27 cellular contexts compared by ENCODE assay signal in the genomic region with DNA sequence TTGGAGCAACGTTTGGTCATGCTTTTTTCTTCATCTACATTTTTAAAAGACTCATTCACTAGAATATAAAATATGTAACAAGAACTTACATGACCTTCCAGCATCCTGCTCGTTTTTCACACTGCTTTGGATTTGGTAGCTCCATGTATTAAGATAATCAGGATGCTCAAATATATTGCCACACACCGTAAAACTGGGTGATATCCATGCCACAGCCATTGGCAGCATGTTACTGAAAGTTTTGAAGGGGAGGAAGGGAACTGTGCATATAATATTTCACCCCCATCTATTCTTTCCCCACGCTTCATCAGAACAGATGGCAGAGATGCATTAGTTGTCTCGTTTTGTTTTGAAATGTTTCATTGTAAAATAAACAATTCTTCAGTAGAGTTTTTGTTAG.
"Had no signal": no experiment of that assay in that cellular context is flagged by ENCODE, and none has a peak within 500 bp of the region (broad histone marks: within the 10 kb centered on the region; RNA-seq: fewer than 3 reads in every experiment).

No MANE protein-coding gene starts in this region.

- FAIRE-seq: bronchial epithelial cell, TTC549 had no signal

- DNase-seq: activated B cell treated with CpG ODN at 0.5 μM for 24 hours; activated CD4-positive, alpha-beta memory T cell treated with anti-CD3 and anti-CD28 coated beads for 36 hours; activated CD4-positive, alpha-beta T cell treated with anti-CD3 and anti-CD28 coated beads for 4 hours; activated CD4-positive, alpha-beta T cell treated with anti-CD3 and anti-CD28 coated beads, Interleukin-2, amount 10 ng/mL, durations not matched to agents 24 days and 14 days; activated CD4-positive, alpha-beta T cell treated with anti-CD3 and anti-CD28 coated beads, Interleukin-2, amount 50 U/mL, for 1 hour; activated CD4-positive, alpha-beta T cell treated with anti-CD3 and anti-CD28 coated beads, Interleukin-2, amount 50 U/mL, for 4 hours; activated CD4-positive, CD25-positive, alpha-beta regulatory T cell treated with anti-CD3 and anti-CD28 coated beads, Interleukin-2, amount 50 U/mL, for 72 hours; activated CD8-positive, alpha-beta memory T cell treated with anti-CD3 and anti-CD28 coated beads for 24 hours; activated CD8-positive, alpha-beta memory T cell treated with anti-CD3 and anti-CD28 coated beads, Interleukin-2, amount 10 ng/mL, durations not matched to agents 7 days and 5 days; activated CD8-positive, alpha-beta memory T cell treated with anti-CD3 and anti-CD28 coated beads, Interleukin-2, amount 50 U/mL, for 48 hours; activated CD8-positive, alpha-beta T cell treated with anti-CD3 and anti-CD28 coated beads, Interleukin-2, amount 10 ng/mL, durations not matched to agents 7 days and 5 days; activated effector memory CD4-positive, alpha-beta T cell treated with Interleukin-2 at 50 U/mL for 16 hours; activated gamma-delta T cell; activated naive CD4-positive, alpha-beta T cell treated with anti-CD3 and anti-CD28 coated beads, Interleukin-2, amount 10 ng/mL, durations not matched to agents 7 days and 5 days; activated naive CD4-positive, alpha-beta T cell treated with Interleukin-2 at 50 U/mL for 16 hours; activated naive CD8-positive, alpha-beta T cell treated with anti-CD3 and anti-CD28 coated beads, Interleukin-2, amount 10 ng/mL, durations not matched to agents 7 days and 5 days; activated naive CD8-positive, alpha-beta T cell treated with anti-CD3 and anti-CD28 coated beads, Interleukin-2, amount 50 U/mL, for 24 hours; activated T-cell treated with anti-CD3 and anti-CD28 coated beads, Interleukin-2, amount 50 U/mL, for 24 hours; activated T-cell treated with anti-CD3 and anti-CD28 coated beads, Interleukin-2, amount 50 U/mL, for 48 hours; amygdala; anterior cingulate cortex; caudate nucleus; cerebellar nuclear complex; T-helper 2 cell; T-helper 9 cell had no signal
